In genomic region chr1:180631197-180631765, GRCh38 we compare ENCODE assay signal across 8 cellular contexts. TPM values are rescaled to one million over a fixed set of nuclear protein-coding genes. Genes with fewer than 3 reads are reported as not detected.
DNase-seq lines count a peak whose midpoint lies in the region; ATAC-seq and TF ChIP-seq lines count a peak whose summit lies in the region.

No MANE protein-coding gene starts in this region.

- intact Hi-C loops in activated CD4-positive, alpha-beta memory T cell treated with anti-CD3 and anti-CD28 coated beads for 36 hours (cut with micrococcal nuclease): loop anchor here (1.0 to 10.0 kb wide), 9 partner anchors 129 to 766 kb away; partner anchors contain the start of genes ACBD6, STX6 and TOR1AIP1
- intact Hi-C loops in Calu3 (cut with micrococcal nuclease; ENCODE audit: unreplicated experiment) (loop anchor here (5.0 kb wide), 1 partner anchor 231 kb away; no protein-coding TSS in a partner anchor), aorta (cut with DNase I) (loop anchor here (1.0 to 10.0 kb wide), 5 partner anchors 89 to 231 kb away; no protein-coding TSS in a partner anchor)

- H3K27me3 Mint-ChIP-seq in activated CD4-positive, alpha-beta memory T cell treated with anti-CD3 and anti-CD28 coated beads for 36 hours: peaks cover 1% of the 10 kb centered on the region
- peaks cover 8% of the 10 kb centered on the region for H3K27me3 Mint-ChIP-seq in Calu3 (ENCODE audit: unreplicated experiment)

- no peaks in the 10 kb centered on the region for H3K4me1 ChIP-seq in mesendoderm (ENCODE audit: control insufficient read depth, low read depth, low read length)
- no peaks in the 10 kb centered on the region for H3K4me1 ChIP-seq in aorta (ENCODE audit: control insufficient read depth in 1 of 2, insufficient read depth in 2 of 2, low read length in 2 of 2)

- no peak for TF ChIP-seq CTCF in 22Rv1 (IDR thresholded peaks at IDR 0.05)
- TF ChIP-seq CTCF in Calu3 (IDR thresholded peaks at IDR 0.05; ENCODE audit: unreplicated experiment): no peak

- no peaks in the 10 kb centered on the region for H3K9me3 ChIP-seq in aorta (ENCODE audit: control insufficient read depth, low read length)

- H2BK120ac ChIP-seq in mesendoderm (ENCODE audit: low read depth, low read length): no peak overlapping the region

- no peak for DNase-seq in activated CD4-positive, alpha-beta memory T cell treated with anti-CD3 and anti-CD28 coated beads for 36 hours
- no peak for DNase-seq in mesendoderm
- DNase-seq in DMS53 (lab: John Stamatoyannopoulos, UW): no peak
- DNase-seq in Calu3: no peak
- DNase-seq in aorta: no peak

- no peak overlapping the region for H2BK15ac ChIP-seq in mesendoderm (replicated peaks; ENCODE audit: low read depth)

- CTCF ChIA-PET in activated CD4-positive, alpha-beta memory T cell treated with anti-CD3 and anti-CD28 coated beads for 36 hours (lab: Charles Lee): interaction anchor here (0.6 to 3.4 kb wide), 5 partner anchors 12 to 430 kb away, joined by 3 to 20 read pairs (median 4); no protein-coding TSS in a partner anchor
- CTCF ChIA-PET in Calu3 (lab: Charles Lee): interaction anchor here (0.6 to 1.1 kb wide), 7 partner anchors 10 to 251 kb away, joined by 3 to 7 read pairs (median 3); no protein-coding TSS in a partner anchor

- peak overlapping the region; percentile 70 for H3K27ac ChIP-seq in 22Rv1
- no peak overlapping the region for H3K27ac ChIP-seq in mesendoderm (ENCODE audit: low read depth, low read length)
- H3K27ac ChIP-seq in aorta (ENCODE audit: low read depth in 1 of 2, low read length in 2 of 2): peak overlapping the region in 1 of 2 donors; percentile 31

- H4K8ac ChIP-seq in mesendoderm (ENCODE audit: low read depth, low read length): no peak overlapping the region

- POLR2A ChIA-PET in activated CD4-positive, alpha-beta memory T cell treated with anti-CD3 and anti-CD28 coated beads for 36 hours (lab: Charles Lee): interaction anchor here (1.0 to 1.2 kb wide), 2 partner anchors 8 to 21 kb away, joined by 3 to 5 read pairs; no protein-coding TSS in a partner anchor

- H3K4me1 Mint-ChIP-seq in activated CD4-positive, alpha-beta memory T cell treated with anti-CD3 and anti-CD28 coated beads for 36 hours (ENCODE audit: low read depth): peaks cover 5% of the 10 kb centered on the region
- peaks cover 4% of the 10 kb centered on the region for H3K4me1 Mint-ChIP-seq in Calu3 (ENCODE audit: low read depth, unreplicated experiment)

- H3K23ac ChIP-seq in mesendoderm (ENCODE audit: low read length): no peak overlapping the region

- H3K9me3 Mint-ChIP-seq in activated CD4-positive, alpha-beta memory T cell treated with anti-CD3 and anti-CD28 coated beads for 36 hours: no peaks in the 10 kb centered on the region
- no peaks in the 10 kb centered on the region for H3K9me3 Mint-ChIP-seq in Calu3 (ENCODE audit: low read depth, unreplicated experiment)

- peak overlapping the region; percentile 49 for H3K56ac ChIP-seq in mesendoderm (ENCODE audit: low read length)

- H4K5ac ChIP-seq in mesendoderm (ENCODE audit: low read length): no peak overlapping the region

- H3K4me2 ChIP-seq in mesendoderm (ENCODE audit: low read length): no peak overlapping the region

- H2BK5ac ChIP-seq in mesendoderm (ENCODE audit: low read length): no peak overlapping the region

- H3K27me3 ChIP-seq in mesendoderm (ENCODE audit: insufficient read depth, low read length, poor library complexity) (no peaks in the 10 kb centered on the region), aorta (ENCODE audit: control insufficient read depth in 1 of 2, insufficient read depth in 2 of 2, low read length in 1 of 2) (no peaks in the 10 kb centered on the region)

- BruUV-seq in Calu3 (replicated peaks; lab: Mats Ljungman, UMichigan): no TSS peak

- no peak overlapping the region for H3K18ac ChIP-seq in mesendoderm (ENCODE audit: low read length)

- H2AK5ac ChIP-seq in mesendoderm (ENCODE audit: low read length): no peak overlapping the region

- no peaks in the 10 kb centered on the region for H3K36me3 Mint-ChIP-seq in activated CD4-positive, alpha-beta memory T cell treated with anti-CD3 and anti-CD28 coated beads for 36 hours
- no peaks in the 10 kb centered on the region for H3K36me3 Mint-ChIP-seq in Calu3 (ENCODE audit: insufficient read depth, unreplicated experiment)

- peaks cover 5% of the 10 kb centered on the region for H3K79me2 ChIP-seq in mesendoderm (ENCODE audit: control insufficient read depth, insufficient read depth, low read length)

- H3K4me3 ChIP-seq in mesendoderm (ENCODE audit: low read length) (no peak overlapping the region), aorta (ENCODE audit: low read length in 2 of 2) (no peak overlapping the region)

- no peak overlapping the region for H3K4ac ChIP-seq in mesendoderm (ENCODE audit: low read depth, low read length)

- no peaks in the 10 kb centered on the region for H3K79me1 ChIP-seq in mesendoderm (ENCODE audit: low read length)

- no peak overlapping the region for H3K4me3 Mint-ChIP-seq in activated CD4-positive, alpha-beta memory T cell treated with anti-CD3 and anti-CD28 coated beads for 36 hours
- H3K4me3 Mint-ChIP-seq in Calu3 (ENCODE audit: low read depth, unreplicated experiment): no peak overlapping the region

- peak; percentile 1 for ATAC-seq in GM18520 (IDR thresholded peaks at IDR 0.05; ENCODE audit: unreplicated experiment)
- ATAC-seq in aorta (ENCODE audit: low FRiP score): no peak
- no peak for ATAC-seq in HG02970 (IDR thresholded peaks at IDR 0.05; ENCODE audit: low FRiP score, unreplicated experiment)

- peak overlapping the region; percentile 82 for H3K27ac Mint-ChIP-seq in activated CD4-positive, alpha-beta memory T cell treated with anti-CD3 and anti-CD28 coated beads for 36 hours
- no peak overlapping the region for H3K27ac Mint-ChIP-seq in Calu3 (ENCODE audit: unreplicated experiment)

- WGBS in mesendoderm (ENCODE audit: extremely low coverage, insufficient coverage, low lambda C conversion rate): no CpG with 5 or more reads among the region's 6 CpGs
- WGBS in aorta, 2 donors: 44 to 49% methylated on average over 6 of the region's 6 CpGs

- no peak overlapping the region for H3K9ac ChIP-seq in mesendoderm (ENCODE audit: low read length)

- H3K36me3 ChIP-seq in mesendoderm (ENCODE audit: control insufficient read depth, insufficient read depth, low read length) (no peaks in the 10 kb centered on the region), aorta (ENCODE audit: control insufficient read depth in 1 of 2, insufficient read depth in 2 of 2, low read length in 1 of 2) (no peaks in the 10 kb centered on the region)

RNA-seq across cellular contexts. Expression of gene XPR1, which starts 0.5 kb away (rescaled TPM):
- total RNA-seq in activated CD4-positive, alpha-beta memory T cell treated with anti-CD3 and anti-CD28 coated beads for 36 hours: 10 to 100 TPM; 17.9 to 18.4 TPM
- 23.5 TPM for polyA plus RNA-seq in mesendoderm (2013, experiment 1 of 2)
- polyA plus RNA-seq in mesendoderm (2013, experiment 2 of 2): 23.4 TPM
- 33.7 and 44.5 TPM in 2 replicates for total RNA-seq in Calu3 (2022)
- 10 to 100 TPM; 23.8 to 55.4 TPM for total RNA-seq in aorta
- 1 to 10 TPM; 4.6 to 7.4 TPM for polyA plus RNA-seq in aorta
